In genomic region chr16:11052080-11052808, GRCh38 we compare ENCODE assay signal across 7 cellular contexts.
DNase-seq lines count a peak whose midpoint lies in the region; ATAC-seq lines count a peak whose summit lies in the region.

No MANE protein-coding gene starts in this region.

- DNase-seq in activated T-cell treated with anti-CD3 and anti-CD28 coated beads for 4 hours, result peak; percentile 5
- peak; percentile 84 for DNase-seq in stimulated activated CD4-positive, alpha-beta T cell treated with anti-CD3 and anti-CD28 coated beads, Interleukin-1b, Interleukin-23, amount 100 ng/mL, for 48 hours
- no peak for DNase-seq in iPS-NIHi7 (ENCODE audit: extremely low spot score)
- no peak for DNase-seq in NCI-H2196 (lab: John Stamatoyannopoulos, UW; ENCODE audit: unreplicated experiment)

- ATAC-seq in GM19463 (IDR thresholded peaks at IDR 0.05; ENCODE audit: unreplicated experiment) (peak; percentile 82), HG03457 (IDR thresholded peaks at IDR 0.05; ENCODE audit: unreplicated experiment) (peak; percentile 65), esophagus mucosa (no peak)

Comparison
In these comparisons a context has a peak if more than half of its experiments do, and no peak if none do; other contexts are left out.
1. DNase-seq: peak in activated T-cell treated with anti-CD3 and anti-CD28 coated beads for 4 hours (single experiment) and stimulated activated CD4-positive, alpha-beta T cell treated with anti-CD3 and anti-CD28 coated beads, Interleukin-1b, Interleukin-23, amount 100 ng/mL, for 48 hours (single experiment); none in iPS-NIHi7 (single experiment) and NCI-H2196 (single experiment).